In genomic region chr16:52912565-52913173, GRCh38 we compare ENCODE assay signal across 8 cellular contexts.
DNase-seq lines count a peak whose midpoint lies in the region; ATAC-seq and TF ChIP-seq lines count a peak whose summit lies in the region.

No MANE protein-coding gene starts in this region.

- H3K4me3 Mint-ChIP-seq in Caco-2 (ENCODE audit: unreplicated experiment), result no peak overlapping the region

- H2AFZ ChIP-seq in OCI-LY7 (ENCODE audit: low read length), result no peak overlapping the region

- H3K4me1 ChIP-seq in Caco-2 (no peaks in the 10 kb centered on the region), OCI-LY7 (ENCODE audit: insufficient read depth, low read length, poor library complexity, severe bottlenecking) (no peaks in the 10 kb centered on the region)

- H3K27ac Mint-ChIP-seq in Caco-2 (ENCODE audit: unreplicated experiment), result no peak overlapping the region

- H3K27me3 ChIP-seq in Caco-2 (replicated peaks; ENCODE audit: control insufficient read depth, insufficient read depth, low read length), result no peaks in the 10 kb centered on the region

- H3K27ac ChIP-seq in OCI-LY7 (ENCODE audit: low read depth, low read length, poor library complexity, severe bottlenecking), result no peak overlapping the region

- CTCF ChIA-PET in Caco-2 (lab: Charles Lee) (interaction anchor here (0.7 to 1.7 kb wide), 7 partner anchors 53 to 844 kb away, joined by 3 to 12 read pairs (median 3); no protein-coding TSS in a partner anchor), OCI-LY7 (lab: Charles Lee; ENCODE audit: unreplicated experiment) (interaction anchor here (0.6 kb wide), 3 partner anchors 590 to 1102 kb away, joined by 3 to 5 read pairs (median 3); partner anchors contain the start of gene AKTIP)

- peaks cover 9% of the 10 kb centered on the region for H3K9me3 Mint-ChIP-seq in Caco-2 (ENCODE audit: unreplicated experiment)

- DNase-seq in Caco-2 (peak; percentile 74 to 75), GM19238 (ENCODE audit: insufficient read length, low spot score) (peak; percentile 12), HuH-7 (ENCODE audit: low spot score) (peak; percentile 34), OCI-LY7 (ENCODE audit: low spot score) (peak; percentile 64), cerebellar cortex (ENCODE audit: low spot score) (peak; percentile 69), left kidney (ENCODE audit: low read depth, low spot score) (peak; percentile 84), stromal cell of bone marrow (ENCODE audit: low read depth) (peak; percentile 1)

- H3K27me3 Mint-ChIP-seq in Caco-2 (ENCODE audit: insufficient read depth, unreplicated experiment), result peaks cover 8% of the 10 kb centered on the region

- BruUV-seq in Caco-2 (replicated peaks; lab: Mats Ljungman, UMichigan) (no TSS peak), OCI-LY7 (replicated peaks; lab: Mats Ljungman, UMichigan) (no TSS peak)

- no peak overlapping the region for H3K4me3 ChIP-seq in Caco-2 (ENCODE audit: low read depth, low read length)
- no peak overlapping the region for H3K4me3 ChIP-seq in OCI-LY7 (ENCODE audit: low read depth, low read length, poor library complexity, severe bottlenecking)

- no peaks in the 10 kb centered on the region for H4K20me1 ChIP-seq in OCI-LY7 (ENCODE audit: insufficient read depth, low read length)

- peak; percentile 80 to 94 for TF ChIP-seq CTCF in Caco-2 (IDR thresholded peaks at IDR 0.05; ENCODE audit: insufficient read depth in 1 of 2, low read depth in 1 of 2, low read length in 1 of 2, severe bottlenecking in 1 of 2, unreplicated experiment in 1 of 2)
- peak; percentile 94 for TF ChIP-seq CTCF in OCI-LY7 (conservative IDR thresholded peaks at IDR 0.05; ENCODE audit: low read length)

- POLR2A ChIA-PET in Caco-2 (lab: Charles Lee) (no interaction called here), OCI-LY7 (lab: Charles Lee) (no interaction called here)

- no peaks in the 10 kb centered on the region for H3K79me2 ChIP-seq in OCI-LY7 (ENCODE audit: insufficient read depth, low read depth, low read length)

- H3K4me2 ChIP-seq in OCI-LY7 (ENCODE audit: low read length), result no peak overlapping the region

- no peaks in the 10 kb centered on the region for H3K36me3 Mint-ChIP-seq in Caco-2 (ENCODE audit: insufficient read depth, unreplicated experiment)

- no peak for ATAC-seq in HG02840 (IDR thresholded peaks at IDR 0.05; ENCODE audit: low FRiP score, unreplicated experiment)

- intact Hi-C loops in Caco-2 (cut with micrococcal nuclease; ENCODE audit: unreplicated experiment) (loop anchor here (1.0 kb wide), 4 partner anchors 110 to 844 kb away; no protein-coding TSS in a partner anchor), OCI-LY7 (cut with micrococcal nuclease; ENCODE audit: unreplicated experiment) (loop anchor here (2.0 kb wide), 1 partner anchor 722 kb away; no protein-coding TSS in a partner anchor)

- no peaks in the 10 kb centered on the region for H3K9me3 ChIP-seq in Caco-2
- no peaks in the 10 kb centered on the region for H3K9me3 ChIP-seq in OCI-LY7 (ENCODE audit: low read length)

- H3K4me1 Mint-ChIP-seq in Caco-2 (ENCODE audit: low read depth, unreplicated experiment), result no peaks in the 10 kb centered on the region

- H3K9me2 ChIP-seq in OCI-LY7 (ENCODE audit: insufficient read depth, low read length), result no peaks in the 10 kb centered on the region

- H3K36me3 ChIP-seq in Caco-2 (ENCODE audit: control insufficient read depth, insufficient read depth, low read length) (no peaks in the 10 kb centered on the region), OCI-LY7 (ENCODE audit: insufficient read depth, low read length) (no peaks in the 10 kb centered on the region)

Comparison
In these comparisons a context has a peak if more than half of its experiments do, and no peak if none do; other contexts are left out.
1. DNase-seq: peak in every context shown above with its lines; median percentile 84 in left kidney; 74 in Caco-2; 69 in cerebellar cortex; 64 in OCI-LY7; 34 in HuH-7; 12 in GM19238; 1 in stromal cell of bone marrow.